Comparison of ENCODE assay signal across 10 cellular contexts in the genomic region with DNA sequence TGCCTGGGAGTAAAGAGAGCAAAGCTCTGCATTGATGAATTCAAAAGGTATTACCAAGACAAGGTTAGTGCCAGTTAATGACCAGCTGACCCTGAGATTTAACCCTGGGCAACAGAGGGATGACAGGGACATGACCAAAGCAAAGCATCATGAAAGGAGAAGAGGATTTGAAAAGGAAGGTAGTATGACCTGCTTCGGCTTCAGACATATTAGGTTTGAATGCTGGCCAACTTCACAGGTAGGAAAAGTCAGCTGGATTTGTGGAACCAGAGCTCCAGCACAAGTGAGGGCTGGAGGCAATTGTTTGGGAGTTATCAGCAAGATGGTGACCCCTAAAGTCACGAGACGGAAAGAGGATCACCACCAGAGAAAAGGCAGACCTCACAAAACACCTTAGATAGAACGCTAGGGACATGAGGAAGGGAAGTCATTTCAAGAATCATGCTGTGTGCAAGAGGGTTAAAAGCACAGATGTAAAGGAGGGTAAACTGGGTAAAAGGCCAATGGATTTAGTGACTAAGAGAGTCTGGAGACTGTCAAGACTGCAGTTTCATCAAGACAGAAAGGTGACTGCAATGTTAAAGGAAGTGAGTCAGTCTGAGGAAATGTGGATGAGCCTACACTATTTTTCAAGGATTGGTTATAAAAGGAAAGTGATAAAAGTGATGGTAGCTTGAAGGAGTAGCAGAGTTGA. TPM values are rescaled to one million over a fixed set of nuclear protein-coding genes. Genes with fewer than 3 reads are reported as not detected.
DNase-seq lines count a peak whose midpoint lies in the region; ATAC-seq and TF ChIP-seq lines count a peak whose summit lies in the region.
"Had no signal": no experiment of that assay in that cellular context is flagged by ENCODE, and none has a peak within 500 bp of the region (broad histone marks: within the 10 kb centered on the region; RNA-seq: fewer than 3 reads in every experiment).

No MANE protein-coding gene starts in this region.

- in situ Hi-C loops in brain microvascular endothelial cell (cut with HindIII; ENCODE audit: low pct_ligation_motif_present, low sequenced_read_pairs), result no loop called here

- ATAC-seq in GM18502 (IDR thresholded peaks at IDR 0.05; ENCODE audit: poor library complexity, unreplicated experiment) (peak; percentile 60), HG03342 (IDR thresholded peaks at IDR 0.05; ENCODE audit: unreplicated experiment) (peak; percentile 40)
- ATAC-seq in effector memory CD8-positive, alpha-beta T cell (replicated peaks), result no peak

- peaks cover 4% of the 10 kb centered on the region for H3K36me3 ChIP-seq in brain microvascular endothelial cell (replicated peaks)
- H3K36me3 ChIP-seq in BE2C, result no peaks in the 10 kb centered on the region
- H3K36me3 ChIP-seq in Peyer's patch, result no peaks in the 10 kb centered on the region

- TF ChIP-seq CTCF in brain microvascular endothelial cell (IDR thresholded peaks at IDR 0.05; ENCODE audit: low read depth, low read length, missing control alignments) (no peak), BE2C (IDR thresholded peaks at IDR 0.05; ENCODE audit: low read depth, low read length) (no peak), Peyer's patch (IDR thresholded peaks at IDR 0.05) (no peak)

- peaks cover 12% of the 10 kb centered on the region for H3K4me1 ChIP-seq in BE2C
- H3K4me1 ChIP-seq in Peyer's patch, result peaks cover 0 to 33% (median 4%) of the 10 kb centered on the region in 4 donors
- H3K4me1 ChIP-seq: parathyroid adenoma had no signal

- DNase-seq in brain microvascular endothelial cell, result peak; percentile 79
- DNase-seq in pulmonary artery endothelial cell (ENCODE audit: low read depth, low spot score), result peak; percentile 69
- DNase-seq in effector memory CD8-positive, alpha-beta T cell, result no peak
- no peak for DNase-seq in medulla oblongata (ENCODE audit: extremely low spot score)
- no peak for DNase-seq in BE2C
- DNase-seq in Peyer's patch, result no peak
- DNase-seq: activated effector memory CD4-positive, alpha-beta T cell treated with anti-CD3 and anti-CD28 coated beads, Interleukin-2, amount 50 U/mL, for 16 hours had no signal

- H3K36me3 Mint-ChIP-seq in effector memory CD8-positive, alpha-beta T cell (ENCODE audit: insufficient read depth), result no peaks in the 10 kb centered on the region

- no peak overlapping the region for H3K4me3 ChIP-seq in brain microvascular endothelial cell (ENCODE audit: low read depth, low read length)
- H3K4me3 ChIP-seq in BE2C (ENCODE audit: low read depth, low read length), result no peak overlapping the region
- no peak overlapping the region for H3K4me3 ChIP-seq in Peyer's patch

- no peaks in the 10 kb centered on the region for H3K27me3 ChIP-seq in brain microvascular endothelial cell (replicated peaks)
- no peaks in the 10 kb centered on the region for H3K27me3 ChIP-seq in BE2C
- no peaks in the 10 kb centered on the region for H3K27me3 ChIP-seq in Peyer's patch

- no peaks in the 10 kb centered on the region for H3K27me3 Mint-ChIP-seq in effector memory CD8-positive, alpha-beta T cell

- H3K27ac ChIP-seq in brain microvascular endothelial cell (peak overlapping the region; percentile 90), Peyer's patch (peak overlapping the region in 2 of 4 donors; percentile 42 to 83)
- H3K27ac ChIP-seq: parathyroid adenoma had no signal

- H3K9me3 ChIP-seq in BE2C (no peaks in the 10 kb centered on the region), Peyer's patch (no peaks in the 10 kb centered on the region)

- H3K4me1 Mint-ChIP-seq in effector memory CD8-positive, alpha-beta T cell (ENCODE audit: low read depth in 2 of 2), result no peaks in the 10 kb centered on the region

- TF ChIP-seq POLR2A in Peyer's patch (IDR thresholded peaks at IDR 0.05), result no peak

- no peak overlapping the region for H3K4me3 Mint-ChIP-seq in effector memory CD8-positive, alpha-beta T cell

- no peak overlapping the region for H3K27ac Mint-ChIP-seq in effector memory CD8-positive, alpha-beta T cell

- no peaks in the 10 kb centered on the region for H3K9me3 Mint-ChIP-seq in effector memory CD8-positive, alpha-beta T cell

RNA-seq across cellular contexts. Expression of a gene that starts 45.6 kb away (rescaled TPM):
- total RNA-seq in pulmonary artery endothelial cell (18.4 and 21.3 TPM in 2 replicates), Peyer's patch (10 to 100 TPM; 23.1 to 55.0 (median 48.1) TPM)
- polyA plus RNA-seq in BE2C (2012; ENCODE audit: insufficient read depth, insufficient read length, low read depth), result 19.2 TPM

Comparison
In these comparisons a context has a peak if more than half of its experiments do, and no peak if none do; other contexts are left out.
1. DNase-seq: peak in brain microvascular endothelial cell (single experiment) and pulmonary artery endothelial cell (single experiment); none in effector memory CD8-positive, alpha-beta T cell (0 of 3), medulla oblongata (single experiment), BE2C (single experiment) and Peyer's patch (0 of 3).